In the genomic region with DNA sequence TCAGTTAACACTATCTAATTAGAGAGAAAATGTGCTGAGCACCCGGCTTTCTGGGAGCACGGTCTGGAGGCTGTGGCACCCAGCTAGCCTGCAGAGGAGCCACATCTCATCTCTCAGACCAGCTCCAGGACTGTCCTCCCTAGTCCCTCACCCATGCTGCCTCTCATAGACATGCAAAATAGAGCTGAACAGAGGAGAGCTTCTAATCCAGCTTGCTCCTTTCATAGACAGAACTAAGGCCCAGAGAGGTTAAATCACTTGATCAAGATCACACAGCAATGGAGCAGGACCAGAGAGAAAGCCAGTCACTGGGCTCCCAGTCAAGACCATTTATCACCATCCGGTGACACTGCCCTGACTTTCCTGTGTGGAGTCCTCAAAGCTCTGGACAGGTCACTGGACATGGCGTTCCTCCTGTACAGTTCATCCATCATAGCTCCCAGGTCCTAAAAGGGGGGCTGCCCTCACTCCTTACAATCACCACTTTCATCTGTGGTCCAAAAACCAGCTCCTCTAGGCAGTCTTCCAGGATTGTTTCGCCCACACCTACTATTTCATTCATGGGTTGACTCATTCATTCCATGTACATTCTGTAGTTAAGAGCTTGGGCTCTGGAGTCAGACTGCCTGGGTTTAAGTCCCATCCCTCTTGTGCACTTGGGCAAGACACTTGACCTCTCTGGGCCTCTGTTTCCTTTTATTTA, we compare ENCODE assay signal across 13 cellular contexts. TPM values are rescaled to one million over a fixed set of nuclear protein-coding genes. Genes with fewer than 3 reads are reported as not detected.
A peak's percentile ranks its signal among the peaks of the same experiment; 100 is the strongest.
DNase-seq lines count a peak whose midpoint lies in the region; ATAC-seq and TF ChIP-seq lines count a peak whose summit lies in the region.
"Had no signal": no experiment of that assay in that cellular context is flagged by ENCODE, and none has a peak within 500 bp of the region (broad histone marks: within the 10 kb centered on the region; RNA-seq: fewer than 3 reads in every experiment).

No MANE protein-coding gene starts in this region.

- peaks cover 3% of the 10 kb centered on the region for H3K4me1 Mint-ChIP-seq in type B pancreatic cell (ENCODE audit: unreplicated experiment)

- H3K4me3 Mint-ChIP-seq in type B pancreatic cell, result no peak overlapping the region
- H3K4me3 Mint-ChIP-seq: T-helper 1 cell treated with Interleukin-12 subunit alpha and Interleukin-12 subunit beta and Interleukin-4 antibody, amounts not matched to agents 30 μg/mL and 1 μg/mL, for 36 hours had no signal

- peak overlapping the region; percentile 79 to 86 for H3K27ac Mint-ChIP-seq in activated naive CD4-positive, alpha-beta T cell treated with anti-CD3 and anti-CD28 coated beads, Interleukin-2, amount 50 U/mL, for 72 hours
- H3K27ac Mint-ChIP-seq in type B pancreatic cell, result peak overlapping the region; percentile 56
- H3K27ac Mint-ChIP-seq: T-helper 1 cell treated with Interleukin-12 subunit alpha and Interleukin-12 subunit beta and Interleukin-4 antibody, amounts not matched to agents 30 μg/mL and 1 μg/mL, for 36 hours had no signal

- H3K27ac ChIP-seq in stomach, result peak overlapping the region in 2 of 5 donors; percentile 3 to 50
- H3K27ac ChIP-seq: HL-60, thyroid gland had no signal

- TF ChIP-seq EP300 in stomach (IDR thresholded peaks at IDR 0.05), result no peak

- intact Hi-C loops in stomach (cut with DNase I; ENCODE audit: low total_unique reads), result loop anchor here (5.0 to 10.0 kb wide), 3 partner anchors 117 to 580 kb away; no protein-coding TSS in a partner anchor

- TF ChIP-seq POLR2A in stomach (IDR thresholded peaks at IDR 0.05), result no peak

- H3K9me3 Mint-ChIP-seq in activated naive CD4-positive, alpha-beta T cell treated with anti-CD3 and anti-CD28 coated beads, Interleukin-2, amount 50 U/mL, for 72 hours, result no peaks in the 10 kb centered on the region
- no peaks in the 10 kb centered on the region for H3K9me3 Mint-ChIP-seq in type B pancreatic cell
- H3K9me3 Mint-ChIP-seq: T-helper 1 cell treated with Interleukin-12 subunit alpha and Interleukin-12 subunit beta and Interleukin-4 antibody, amounts not matched to agents 30 μg/mL and 1 μg/mL, for 36 hours had no signal

- peaks cover 6% of the 10 kb centered on the region for H3K27me3 Mint-ChIP-seq in type B pancreatic cell

- TF ChIP-seq CTCF in fibroblast of the aortic adventitia (IDR thresholded peaks at IDR 0.05; ENCODE audit: insufficient read depth, low read length) (no peak), type B pancreatic cell (conservative IDR thresholded peaks at IDR 0.05) (no peak), stomach (IDR thresholded peaks at IDR 0.05) (no peak)

- no peak for ATAC-seq in activated naive CD4-positive, alpha-beta T cell treated with anti-CD3 and anti-CD28 coated beads, Interleukin-2, amount 50 U/mL, for 72 hours

- peaks cover 0 to 12% of the 10 kb centered on the region in 2 donors for H3K36me3 Mint-ChIP-seq in activated naive CD4-positive, alpha-beta T cell treated with anti-CD3 and anti-CD28 coated beads, Interleukin-2, amount 50 U/mL, for 72 hours
- H3K36me3 Mint-ChIP-seq in type B pancreatic cell, result no peaks in the 10 kb centered on the region

- H3K4me1 ChIP-seq in stomach, result peaks cover 8 to 30% (median 9%) of the 10 kb centered on the region in 4 donors

- H3K36me3 ChIP-seq in stomach, result peaks cover 12 to 33% (median 30%) of the 10 kb centered on the region in 4 donors

- H3K4me3 ChIP-seq in fibroblast of the aortic adventitia (ENCODE audit: low read depth, low read length) (no peak overlapping the region), stomach (no peak overlapping the region)
- H3K4me3 ChIP-seq: thyroid gland had no signal

- no peak for DNase-seq in activated naive CD4-positive, alpha-beta T cell treated with anti-CD3 and anti-CD28 coated beads, Interleukin-2, amount 50 U/mL, for 72 hours (ENCODE audit: low spot score in 2 of 2)
- DNase-seq in activated naive CD4-positive, alpha-beta T cell treated with anti-CD3 and anti-CD28 coated beads, Interleukin-2, amount 50 U/mL, for 16 hours, result no peak
- DNase-seq in SW480 (ENCODE audit: low spot score) (peak; percentile 47), fibroblast of the aortic adventitia (ENCODE audit: low read depth) (peak; percentile 94), type B pancreatic cell (ENCODE audit: extremely low spot score, unreplicated experiment) (no peak), stomach (no peak), NOMO-1 treated with DMSO at 0.1 percent for 48 hours (lab: John Stamatoyannopoulos, UW; ENCODE audit: unreplicated experiment) (no peak), activated T-cell treated with anti-CD3 and anti-CD28 coated beads for 4 hours (no peak)
- DNase-seq: midbrain; stimulated activated CD4-positive, alpha-beta T cell treated with anti-CD3 and anti-CD28 coated beads, Interleukin-1b, Interleukin-23, amount 100 ng/mL, for 48 hours; thyroid gland had no signal

- WGBS in stomach, 5 donors, result 44 to 60% (median 58%) methylated on average over 5 of the region's 5 CpGs

- H3K27me3 ChIP-seq in stomach, result no peaks in the 10 kb centered on the region
- H3K27me3 ChIP-seq: thyroid gland had no signal

- H3K9me3 ChIP-seq in stomach, result no peaks in the 10 kb centered on the region
- H3K9me3 ChIP-seq: thyroid gland had no signal

RNA-seq across cellular contexts. Expression of gene CAMK2N1, which starts 8.8 kb away (rescaled TPM):
- total RNA-seq in activated naive CD4-positive, alpha-beta T cell treated with anti-CD3 and anti-CD28 coated beads, Interleukin-2, amount 50 U/mL, for 72 hours, result under 1 TPM; 0.25 to 0.51 TPM
- 5.2 and 28.5 TPM in 2 replicates for total RNA-seq in fibroblast of the aortic adventitia (ENCODE audit: low replicate concordance)
- 28.9 and 43.0 TPM in 2 replicates for total RNA-seq in type B pancreatic cell (ENCODE audit: low replicate concordance)
- 100 to 1,000 TPM in 1 of 5 donors, 10 to 100 TPM in 3, 1 to 10 TPM in 1; 8.2 to 195 (median 13.0) TPM for total RNA-seq in stomach
- 10 to 100 TPM; 11.0 to 20.2 (median 11.3) TPM for polyA plus RNA-seq in stomach

RNA-seq across cellular contexts. Expression of gene MUL1, which starts 13.2 kb away (rescaled TPM):
- 10 to 100 TPM; 12.8 to 14.6 TPM for total RNA-seq in activated naive CD4-positive, alpha-beta T cell treated with anti-CD3 and anti-CD28 coated beads, Interleukin-2, amount 50 U/mL, for 72 hours
- total RNA-seq in fibroblast of the aortic adventitia (ENCODE audit: low replicate concordance), result 23.7 and 24.4 TPM in 2 replicates
- 31.1 and 38.4 TPM in 2 replicates for total RNA-seq in type B pancreatic cell (ENCODE audit: low replicate concordance)
- 10 to 100 TPM in 4 of 5 donors, 1 to 10 TPM in 1; 4.0 to 53.1 (median 16.7) TPM for total RNA-seq in stomach
- polyA plus RNA-seq in stomach, result 1 to 10 TPM; 3.7 to 9.8 (median 8.2) TPM

RNA-seq across cellular contexts. Expression of gene FAM43B, which starts 57.6 kb away (rescaled TPM):
- not detected for total RNA-seq in activated naive CD4-positive, alpha-beta T cell treated with anti-CD3 and anti-CD28 coated beads, Interleukin-2, amount 50 U/mL, for 72 hours
- total RNA-seq in fibroblast of the aortic adventitia (ENCODE audit: low replicate concordance), result 0.90 TPM in 1 of 2 replicates, not detected in the other
- total RNA-seq in type B pancreatic cell (ENCODE audit: low replicate concordance), result 0.21 and 1.3 TPM in 2 replicates
- total RNA-seq in stomach, result not detected
- under 1 TPM in 2 of 3 donors, not detected in 1; 0.05 to 0.25 TPM for polyA plus RNA-seq in stomach

Comparison
In these comparisons a context has a peak if more than half of its experiments do, and no peak if none do; other contexts are left out.
1. DNase-seq: peak in SW480 (single experiment) and fibroblast of the aortic adventitia (single experiment); none in activated naive CD4-positive, alpha-beta T cell treated with anti-CD3 and anti-CD28 coated beads, Interleukin-2, amount 50 U/mL, for 72 hours (0 of 2), activated naive CD4-positive, alpha-beta T cell treated with anti-CD3 and anti-CD28 coated beads, Interleukin-2, amount 50 U/mL, for 16 hours (single experiment), type B pancreatic cell (single experiment), stomach (single experiment), NOMO-1 treated with DMSO at 0.1 percent for 48 hours (single experiment) and activated T-cell treated with anti-CD3 and anti-CD28 coated beads for 4 hours (single experiment).